9 cellular contexts compared by ENCODE assay signal in the genomic region with DNA sequence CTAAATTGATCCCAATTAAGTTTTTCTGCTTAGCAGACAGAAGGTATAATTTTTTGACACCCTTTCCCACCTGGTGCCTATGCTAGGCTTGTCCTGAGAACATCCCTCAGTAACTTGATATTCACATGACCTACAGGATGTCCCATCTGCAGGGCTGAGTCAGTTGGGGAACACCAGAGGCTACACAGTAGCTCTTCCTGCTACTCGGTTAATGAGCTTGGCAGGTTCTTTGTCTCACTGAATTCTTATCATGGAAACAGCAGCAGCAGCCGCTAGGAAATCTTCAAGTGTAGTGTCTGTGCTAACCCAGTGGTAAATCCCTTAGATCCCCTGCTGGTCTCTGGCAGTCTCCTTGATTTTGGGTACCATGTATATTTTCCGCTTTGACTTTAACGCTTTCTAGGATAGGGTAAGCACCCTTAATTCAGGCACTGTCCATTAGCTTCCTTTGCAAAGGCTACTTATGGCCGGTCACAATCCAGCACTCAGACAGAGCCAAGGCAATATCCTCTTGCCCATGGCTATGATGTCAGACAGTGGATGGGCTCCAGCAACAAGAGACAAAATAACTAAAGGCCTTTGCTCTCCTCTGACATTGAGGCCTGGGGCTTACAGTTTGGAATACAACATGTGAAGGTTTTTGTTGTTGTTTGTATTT. TPM values are rescaled to one million over a fixed set of nuclear protein-coding genes. Genes with fewer than 3 reads are reported as not detected.
DNase-seq lines count a peak whose midpoint lies in the region; ATAC-seq lines count a peak whose summit lies in the region.
"Had no signal": no experiment of that assay in that cellular context is flagged by ENCODE, and none has a peak within 500 bp of the region (broad histone marks: within the 10 kb centered on the region; RNA-seq: fewer than 3 reads in every experiment).

No MANE protein-coding gene starts in this region.

- H2AK5ac ChIP-seq in mesendoderm (ENCODE audit: low read length), result no peak overlapping the region

- DNase-seq in caudate nucleus (lab: John Stamatoyannopoulos, UW), result peak in 30 of 61 donors; percentile 3 to 61 (median 23)
- peak; percentile 91 for DNase-seq in mesendoderm
- DNase-seq in amniotic stem cell (lab: John Stamatoyannopoulos, UW), result no peak
- no peak for DNase-seq in MV-4-11 (lab: John Stamatoyannopoulos, UW)
- no peak for DNase-seq in activated naive CD4-positive, alpha-beta T cell treated with anti-CD3 and anti-CD28 coated beads, Interleukin-2, amount 10 ng/mL, durations not matched to agents 7 days and 5 days

- no peak overlapping the region for H3K27ac Mint-ChIP-seq in activated naive CD4-positive, alpha-beta T cell treated with anti-CD3 and anti-CD28 coated beads, Interleukin-2, amount 10 ng/mL, durations not matched to agents 7 days and 5 days

- no peak overlapping the region for H4K8ac ChIP-seq in mesendoderm (ENCODE audit: low read depth, low read length)

- H3K36me3 Mint-ChIP-seq in activated naive CD4-positive, alpha-beta T cell treated with anti-CD3 and anti-CD28 coated beads, Interleukin-2, amount 10 ng/mL, durations not matched to agents 7 days and 5 days, result peaks cover 41% of the 10 kb centered on the region

- no peak overlapping the region for H3K18ac ChIP-seq in mesendoderm (ENCODE audit: low read length)

- ATAC-seq in HG02981 (IDR thresholded peaks at IDR 0.05; ENCODE audit: unreplicated experiment), result peak; percentile 24
- no peak for ATAC-seq in GM21737 (IDR thresholded peaks at IDR 0.05; ENCODE audit: unreplicated experiment)

- H3K23ac ChIP-seq in mesendoderm (ENCODE audit: low read length), result no peak overlapping the region

- H3K4me1 ChIP-seq in BLaER1 (no peaks in the 10 kb centered on the region), mesendoderm (ENCODE audit: control insufficient read depth, low read depth, low read length) (peaks cover 2% of the 10 kb centered on the region)

- no peaks in the 10 kb centered on the region for H3K9me3 ChIP-seq in BLaER1

- H3K4me2 ChIP-seq in BLaER1, result no peak overlapping the region
- no peak overlapping the region for H3K4me2 ChIP-seq in mesendoderm (ENCODE audit: low read length)

- peaks cover 22% of the 10 kb centered on the region for H3K4me1 Mint-ChIP-seq in activated naive CD4-positive, alpha-beta T cell treated with anti-CD3 and anti-CD28 coated beads, Interleukin-2, amount 10 ng/mL, durations not matched to agents 7 days and 5 days

- H3K9me3 Mint-ChIP-seq in activated naive CD4-positive, alpha-beta T cell treated with anti-CD3 and anti-CD28 coated beads, Interleukin-2, amount 10 ng/mL, durations not matched to agents 7 days and 5 days, result no peaks in the 10 kb centered on the region

- no peak overlapping the region for H4K5ac ChIP-seq in mesendoderm (ENCODE audit: low read length)

- no CpG with 5 or more reads among the region's 5 CpGs for WGBS in mesendoderm (ENCODE audit: extremely low coverage, insufficient coverage, low lambda C conversion rate)

- no peak overlapping the region for H2BK15ac ChIP-seq in mesendoderm (replicated peaks; ENCODE audit: low read depth)

- H3K36me3 ChIP-seq in BLaER1, result peaks cover 62% of the 10 kb centered on the region
- H3K36me3 ChIP-seq in mesendoderm (ENCODE audit: control insufficient read depth, insufficient read depth, low read length), result peaks cover 7% of the 10 kb centered on the region

- no peak overlapping the region for H3K4ac ChIP-seq in mesendoderm (ENCODE audit: low read depth, low read length)

- 0 out of 2 replicates have a peak overlapping the region, but pooled peaks have one; percentile 31 for H3K9ac ChIP-seq in BLaER1
- H3K9ac ChIP-seq in mesendoderm (ENCODE audit: low read length), result no peak overlapping the region

- CTCF ChIA-PET in activated naive CD4-positive, alpha-beta T cell treated with anti-CD3 and anti-CD28 coated beads, Interleukin-2, amount 10 ng/mL, durations not matched to agents 7 days and 5 days (lab: Charles Lee), result interaction anchor here (0.6 to 10.6 kb wide), 14 partner anchors 8 to 133 kb away, joined by 3 to 121 read pairs (median 4); partner anchors contain the start of genes MRPL16, PATL1 and STX3

- no peak overlapping the region for H3K4me3 Mint-ChIP-seq in activated naive CD4-positive, alpha-beta T cell treated with anti-CD3 and anti-CD28 coated beads, Interleukin-2, amount 10 ng/mL, durations not matched to agents 7 days and 5 days

- no peaks in the 10 kb centered on the region for H3K27me3 ChIP-seq in BLaER1
- H3K27me3 ChIP-seq in mesendoderm (ENCODE audit: insufficient read depth, low read length, poor library complexity), result no peaks in the 10 kb centered on the region

- no peaks in the 10 kb centered on the region for H3K27me3 Mint-ChIP-seq in activated naive CD4-positive, alpha-beta T cell treated with anti-CD3 and anti-CD28 coated beads, Interleukin-2, amount 10 ng/mL, durations not matched to agents 7 days and 5 days

- no peak overlapping the region for H3K56ac ChIP-seq in mesendoderm (ENCODE audit: low read length)

- no peak overlapping the region for H3K4me3 ChIP-seq in BLaER1
- no peak overlapping the region for H3K4me3 ChIP-seq in mesendoderm (ENCODE audit: low read length)

- H2BK5ac ChIP-seq in mesendoderm (ENCODE audit: low read length), result no peak overlapping the region

- H3K79me1 ChIP-seq in mesendoderm (ENCODE audit: low read length), result peaks cover 2% of the 10 kb centered on the region

- H3K27ac ChIP-seq in BLaER1, result no peak overlapping the region
- peak overlapping the region; percentile 11 for H3K27ac ChIP-seq in caudate nucleus (ENCODE audit: low read depth, low read length)
- H3K27ac ChIP-seq in mesendoderm (ENCODE audit: low read depth, low read length), result no peak overlapping the region

- H4K20me1 ChIP-seq in BLaER1, result no peaks in the 10 kb centered on the region; the same call in 1 of the 2 replicates

- no peak overlapping the region for H2BK120ac ChIP-seq in mesendoderm (ENCODE audit: low read depth, low read length)

- H3K79me2 ChIP-seq in mesendoderm (ENCODE audit: control insufficient read depth, insufficient read depth, low read length), result no peaks in the 10 kb centered on the region

RNA-seq across cellular contexts. Expression of gene MRPL16, which starts 8.5 kb away (rescaled TPM):
- polyA plus RNA-seq in mesendoderm (2013, experiment 1 of 2), result 107 TPM
- polyA plus RNA-seq in mesendoderm (2013, experiment 2 of 2), result 107 TPM

RNA-seq across cellular contexts. Expression of gene CBLIF, which starts 43.2 kb away (rescaled TPM):
- not detected for polyA plus RNA-seq in mesendoderm (2013, experiment 1 of 2)
- polyA plus RNA-seq in mesendoderm (2013, experiment 2 of 2), result not detected
- polyA plus RNA-seq: fibroblast of lung had no signal

RNA-seq across cellular contexts. Expression of gene STX3, which starts 46.9 kb away (rescaled TPM):
- polyA plus RNA-seq in mesendoderm (2013, experiment 1 of 2), result 36.8 TPM
- polyA plus RNA-seq in mesendoderm (2013, experiment 2 of 2), result 38.1 TPM
